10 cellular contexts compared by ENCODE assay signal in genomic region chr13:60226507-60226906, GRCh38.
DNase-seq lines count a peak whose midpoint lies in the region.
"Had no signal": no experiment of that assay in that cellular context is flagged by ENCODE, and none has a peak within 500 bp of the region (broad histone marks: within the 10 kb centered on the region; RNA-seq: fewer than 3 reads in every experiment).

No MANE protein-coding gene starts in this region.

- H3K79me2 ChIP-seq in trophoblast cell (ENCODE audit: control insufficient read depth, insufficient read depth, low read length, poor library complexity) = no peaks in the 10 kb centered on the region

- no peak overlapping the region for H2AFZ ChIP-seq in trophoblast cell (ENCODE audit: insufficient read depth, low read length, poor library complexity)

- no peak overlapping the region for H4K8ac ChIP-seq in trophoblast cell (ENCODE audit: low read depth, low read length)

- peaks cover 2% of the 10 kb centered on the region for H3K27me3 ChIP-seq in trophoblast cell (ENCODE audit: insufficient read depth, low read length)

- H3K18ac ChIP-seq in trophoblast cell (ENCODE audit: low read length) = no peak overlapping the region

- WGBS in trophoblast cell (ENCODE audit: extremely low coverage, insufficient coverage, insufficient read length) = no CpG with 5 or more reads among the region's 3 CpGs

- peak; percentile 5 for DNase-seq in NCI-H1092 (lab: John Stamatoyannopoulos, UW)
- DNase-seq in NCI-H1092 treated with DMSO at 0.1 percent for 48 hours (lab: John Stamatoyannopoulos, UW) = no peak
- DNase-seq in NCI-H460 (ENCODE audit: extremely low read depth, low read depth) = peak; percentile 13
- DNase-seq in dermis blood vessel endothelial cell = peak; percentile 25
- peak; percentile 46 to 68 for DNase-seq in trophoblast cell
- no peak for DNase-seq in HK-2 (ENCODE audit: unreplicated experiment)
- DNase-seq in central memory CD4-positive, alpha-beta T cell = no peak
- DNase-seq in activated CD8-positive, alpha-beta memory T cell treated with anti-CD3 and anti-CD28 coated beads for 24 hours = no peak
- DNase-seq: activated CD8-positive, alpha-beta memory T cell treated with anti-CD3 and anti-CD28 coated beads, Interleukin-2, amount 50 U/mL, for 48 hours; left cardiac atrium had no signal

- H4K91ac ChIP-seq in trophoblast cell (ENCODE audit: low read depth, low read length) = no peak overlapping the region

- no peak overlapping the region for H3K27ac ChIP-seq in trophoblast cell (ENCODE audit: low read depth, low read length)

- H4K12ac ChIP-seq in trophoblast cell (ENCODE audit: low read depth, low read length) = no peak overlapping the region

- no peak overlapping the region for H3K14ac ChIP-seq in trophoblast cell (ENCODE audit: low read length)

- no peak overlapping the region for H3K23ac ChIP-seq in trophoblast cell (ENCODE audit: low read length)

- H2BK12ac ChIP-seq in trophoblast cell (ENCODE audit: low read length) = no peak overlapping the region

- H3K36me3 ChIP-seq in trophoblast cell (ENCODE audit: control insufficient read depth in 1 of 2, insufficient read depth in 2 of 2, low read length in 2 of 2) = no peaks in the 10 kb centered on the region

- no peak overlapping the region for H3K4me2 ChIP-seq in trophoblast cell (ENCODE audit: low read length)

- H3K79me1 ChIP-seq in trophoblast cell (ENCODE audit: low read length) = peaks cover 1% of the 10 kb centered on the region

- no peak overlapping the region for H3K4ac ChIP-seq in trophoblast cell (ENCODE audit: low read depth, low read length)

- H2BK5ac ChIP-seq in trophoblast cell (ENCODE audit: low read depth, low read length, poor library complexity) = no peak overlapping the region

- no peak overlapping the region for H3K9ac ChIP-seq in trophoblast cell (ENCODE audit: low read length)

- no peak overlapping the region for H2BK120ac ChIP-seq in trophoblast cell (ENCODE audit: insufficient read depth, low read length, poor library complexity)

- no peak overlapping the region for H2AK5ac ChIP-seq in trophoblast cell (ENCODE audit: low read length)

- no peak overlapping the region for H3K4me3 ChIP-seq in trophoblast cell (ENCODE audit: low read depth, low read length)

- no peaks in the 10 kb centered on the region for H3K9me3 ChIP-seq in trophoblast cell (ENCODE audit: insufficient read depth, low read depth, low read length)

- peaks cover 0 to 2% of the 10 kb centered on the region in 2 experiments for H3K4me1 ChIP-seq in trophoblast cell (ENCODE audit: control insufficient read depth in 1 of 2, insufficient read depth in 2 of 2, low read length in 2 of 2)

Comparison
In these comparisons a context has a peak if more than half of its experiments do, and no peak if none do; other contexts are left out.
1. DNase-seq: peak in NCI-H1092 (single experiment), NCI-H460 (single experiment), dermis blood vessel endothelial cell (single experiment) and trophoblast cell (2 of 2); none in NCI-H1092 treated with DMSO at 0.1 percent for 48 hours (single experiment), HK-2 (single experiment), central memory CD4-positive, alpha-beta T cell (single experiment) and activated CD8-positive, alpha-beta memory T cell treated with anti-CD3 and anti-CD28 coated beads for 24 hours (single experiment).